1 cellular context compared by ENCODE assay signal in the genomic region with DNA sequence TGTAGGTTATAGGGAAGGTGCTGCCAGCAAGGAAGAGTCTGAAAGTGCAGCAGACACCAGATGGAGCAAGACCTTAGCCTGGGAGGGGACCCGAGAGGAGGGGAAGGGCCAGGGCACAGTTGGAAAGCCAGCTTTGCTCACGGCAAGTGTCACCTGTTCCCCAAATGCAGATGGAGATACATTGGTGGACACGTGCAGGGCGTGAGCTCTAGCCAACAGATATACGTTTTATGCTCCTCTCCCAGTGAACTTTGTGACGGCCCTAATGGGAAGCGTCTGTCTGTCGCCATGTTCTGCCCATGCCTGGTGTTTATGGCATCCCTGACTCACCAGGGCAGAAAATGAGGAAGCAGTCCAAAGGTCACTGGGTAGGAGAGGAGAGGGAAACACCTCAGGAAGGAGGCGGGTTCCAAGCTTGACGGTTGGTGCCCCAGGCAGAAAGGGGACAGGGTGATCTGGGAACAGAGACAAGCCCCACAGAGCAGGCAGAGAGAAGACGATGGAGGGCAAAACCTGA.
TF ChIP-seq lines count a peak whose summit lies in the region.

No MANE protein-coding gene starts in this region.

TF ChIP-seq in HepG2, 621 proteins besides CTCF, POLR2A, EP300 and RAD21 (continued from another document and continues in another):
- no peak for TF ChIP-seq HMGXB4 (CRISPR knock-in tag; IDR thresholded peaks at IDR 0.05; ENCODE audit: borderline replicate concordance in 1 of 2, low read depth in 1 of 2)
- TF ChIP-seq SUZ12 (IDR thresholded peaks at IDR 0.05; ENCODE audit: low read depth, low read length), result no peak
- TF ChIP-seq ZNF782 (CRISPR knock-in tag; IDR thresholded peaks at IDR 0.05; ENCODE audit: borderline replicate concordance), result no peak
- TF ChIP-seq HNF4G (IDR thresholded peaks at IDR 0.05; ENCODE audit: borderline replicate concordance, low read depth, low read length), result peak; percentile 56
- TF ChIP-seq HNF4G (CRISPR knock-in tag; IDR thresholded peaks at IDR 0.05; ENCODE audit: borderline replicate concordance, low read depth), result peak; percentile 41; the same call in 1 of the 2 replicates
- TF ChIP-seq PRDM10 (CRISPR knock-in tag; IDR thresholded peaks at IDR 0.05; ENCODE audit: low read depth), result no peak
- no peak for TF ChIP-seq GFI1 (CRISPR knock-in tag; IDR thresholded peaks at IDR 0.05; ENCODE audit: borderline replicate concordance)
- no peak for TF ChIP-seq ZBTB33 (CRISPR knock-in tag; IDR thresholded peaks at IDR 0.05)
- TF ChIP-seq, protein P1, sequence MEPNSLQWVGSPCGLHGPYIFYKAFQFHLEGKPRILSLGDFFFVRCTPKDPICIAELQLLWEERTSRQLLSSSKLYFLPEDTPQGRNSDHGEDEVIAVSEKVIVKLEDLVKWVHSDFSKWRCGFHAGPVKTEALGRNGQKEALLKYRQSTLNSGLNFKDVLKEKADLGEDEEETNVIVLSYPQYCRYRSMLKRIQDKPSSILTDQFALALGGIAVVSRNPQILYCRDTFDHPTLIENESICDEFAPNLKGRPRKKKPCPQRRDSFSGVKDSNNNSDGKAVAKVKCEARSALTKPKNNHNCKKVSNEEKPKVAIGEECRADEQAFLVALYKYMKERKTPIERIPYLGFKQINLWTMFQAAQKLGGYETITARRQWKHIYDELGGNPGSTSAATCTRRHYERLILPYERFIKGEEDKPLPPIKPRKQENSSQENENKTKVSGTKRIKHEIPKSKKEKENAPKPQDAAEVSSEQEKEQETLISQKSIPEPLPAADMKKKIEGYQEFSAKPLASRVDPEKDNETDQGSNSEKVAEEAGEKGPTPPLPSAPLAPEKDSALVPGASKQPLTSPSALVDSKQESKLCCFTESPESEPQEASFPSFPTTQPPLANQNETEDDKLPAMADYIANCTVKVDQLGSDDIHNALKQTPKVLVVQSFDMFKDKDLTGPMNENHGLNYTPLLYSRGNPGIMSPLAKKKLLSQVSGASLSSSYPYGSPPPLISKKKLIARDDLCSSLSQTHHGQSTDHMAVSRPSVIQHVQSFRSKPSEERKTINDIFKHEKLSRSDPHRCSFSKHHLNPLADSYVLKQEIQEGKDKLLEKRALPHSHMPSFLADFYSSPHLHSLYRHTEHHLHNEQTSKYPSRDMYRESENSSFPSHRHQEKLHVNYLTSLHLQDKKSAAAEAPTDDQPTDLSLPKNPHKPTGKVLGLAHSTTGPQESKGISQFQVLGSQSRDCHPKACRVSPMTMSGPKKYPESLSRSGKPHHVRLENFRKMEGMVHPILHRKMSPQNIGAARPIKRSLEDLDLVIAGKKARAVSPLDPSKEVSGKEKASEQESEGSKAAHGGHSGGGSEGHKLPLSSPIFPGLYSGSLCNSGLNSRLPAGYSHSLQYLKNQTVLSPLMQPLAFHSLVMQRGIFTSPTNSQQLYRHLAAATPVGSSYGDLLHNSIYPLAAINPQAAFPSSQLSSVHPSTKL (CRISPR knock-in tag; IDR thresholded peaks at IDR 0.05), result peak; percentile 19
- no peak for TF ChIP-seq ZMYM4 (CRISPR knock-in tag; IDR thresholded peaks at IDR 0.05)
- TF ChIP-seq ZNF207 (IDR thresholded peaks at IDR 0.05; ENCODE audit: borderline replicate concordance), result no peak
- TF ChIP-seq, protein P2, sequence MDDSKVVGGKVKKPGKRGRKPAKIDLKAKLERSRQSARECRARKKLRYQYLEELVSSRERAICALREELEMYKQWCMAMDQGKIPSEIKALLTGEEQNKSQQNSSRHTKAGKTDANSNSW (CRISPR knock-in tag; IDR thresholded peaks at IDR 0.05; ENCODE audit: borderline replicate concordance), result no peak
- 0 out of 2 replicates have a peak, but pooled peaks have one; percentile 37 for TF ChIP-seq KDM2A (CRISPR knock-in tag; IDR thresholded peaks at IDR 0.05; ENCODE audit: borderline replicate concordance, low read depth)
- TF ChIP-seq RFXAP (CRISPR knock-in tag; IDR thresholded peaks at IDR 0.05; ENCODE audit: borderline replicate concordance), result no peak
- TF ChIP-seq, protein P3, sequence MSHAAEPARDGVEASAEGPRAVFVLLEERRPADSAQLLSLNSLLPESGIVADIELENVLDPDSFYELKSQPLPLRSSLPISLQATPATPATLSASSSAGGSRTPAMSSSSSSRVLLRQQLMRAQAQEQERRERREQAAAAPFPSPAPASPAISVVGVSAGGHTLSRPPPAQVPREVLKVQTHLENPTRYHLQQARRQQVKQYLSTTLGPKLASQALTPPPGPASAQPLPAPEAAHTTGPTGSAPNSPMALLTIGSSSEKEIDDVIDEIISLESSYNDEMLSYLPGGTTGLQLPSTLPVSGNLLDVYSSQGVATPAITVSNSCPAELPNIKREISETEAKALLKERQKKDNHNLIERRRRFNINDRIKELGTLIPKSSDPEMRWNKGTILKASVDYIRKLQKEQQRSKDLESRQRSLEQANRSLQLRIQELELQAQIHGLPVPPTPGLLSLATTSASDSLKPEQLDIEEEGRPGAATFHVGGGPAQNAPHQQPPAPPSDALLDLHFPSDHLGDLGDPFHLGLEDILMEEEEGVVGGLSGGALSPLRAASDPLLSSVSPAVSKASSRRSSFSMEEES (CRISPR knock-in tag; IDR thresholded peaks at IDR 0.05), result no peak
- no peak for TF ChIP-seq ZNF781 (CRISPR knock-in tag; IDR thresholded peaks at IDR 0.05; ENCODE audit: borderline replicate concordance, not compliant biosample characterization)
- no peak for TF ChIP-seq ZNF607 (CRISPR knock-in tag; IDR thresholded peaks at IDR 0.05; ENCODE audit: borderline replicate concordance)
- no peak for TF ChIP-seq ZNF10 (CRISPR knock-in tag; IDR thresholded peaks at IDR 0.05; ENCODE audit: borderline replicate concordance, low read depth)
- TF ChIP-seq, protein P4, sequence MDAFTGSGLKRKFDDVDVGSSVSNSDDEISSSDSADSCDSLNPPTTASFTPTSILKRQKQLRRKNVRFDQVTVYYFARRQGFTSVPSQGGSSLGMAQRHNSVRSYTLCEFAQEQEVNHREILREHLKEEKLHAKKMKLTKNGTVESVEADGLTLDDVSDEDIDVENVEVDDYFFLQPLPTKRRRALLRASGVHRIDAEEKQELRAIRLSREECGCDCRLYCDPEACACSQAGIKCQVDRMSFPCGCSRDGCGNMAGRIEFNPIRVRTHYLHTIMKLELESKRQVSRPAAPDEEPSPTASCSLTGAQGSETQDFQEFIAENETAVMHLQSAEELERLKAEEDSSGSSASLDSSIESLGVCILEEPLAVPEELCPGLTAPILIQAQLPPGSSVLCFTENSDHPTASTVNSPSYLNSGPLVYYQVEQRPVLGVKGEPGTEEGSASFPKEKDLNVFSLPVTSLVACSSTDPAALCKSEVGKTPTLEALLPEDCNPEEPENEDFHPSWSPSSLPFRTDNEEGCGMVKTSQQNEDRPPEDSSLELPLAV (CRISPR knock-in tag; conservative IDR thresholded peaks at IDR 0.05; ENCODE audit: low read depth), result no peak
- peak; percentile 92 for TF ChIP-seq FOSL2 (CRISPR knock-in tag; IDR thresholded peaks at IDR 0.05)
- TF ChIP-seq RXRA (CRISPR knock-in tag; IDR thresholded peaks at IDR 0.05), result peak; percentile 48; the same call in 1 of the 2 replicates
- TF ChIP-seq ZHX1 (CRISPR knock-in tag; IDR thresholded peaks at IDR 0.05; ENCODE audit: low read depth), result no peak
